Comparison of ENCODE assay signal across 12 cellular contexts in genomic region chr4:13522282-13523104, GRCh38. TPM values are rescaled to one million over a fixed set of nuclear protein-coding genes. Genes with fewer than 3 reads are reported as not detected.
DNase-seq lines count a peak whose midpoint lies in the region; ATAC-seq and TF ChIP-seq lines count a peak whose summit lies in the region.
"Had no signal": no experiment of that assay in that cellular context is flagged by ENCODE, and none has a peak within 500 bp of the region (broad histone marks: within the 10 kb centered on the region; RNA-seq: fewer than 3 reads in every experiment).

No MANE protein-coding gene starts in this region.

- peak overlapping the region; percentile 11 for H3K4me2 ChIP-seq in parathyroid adenoma (ENCODE audit: low read length)

- no peak overlapping the region for H3K9ac ChIP-seq in endodermal cell (ENCODE audit: extremely low read depth, low read length, poor library complexity, severe bottlenecking)
- H3K9ac ChIP-seq in parathyroid adenoma = no peak overlapping the region

- peaks cover 17% of the 10 kb centered on the region for H3K9me3 Mint-ChIP-seq in endodermal cell

- H3K4me1 ChIP-seq in endodermal cell (ENCODE audit: control insufficient read depth, insufficient read depth, low read length) = no peaks in the 10 kb centered on the region
- H3K4me1 ChIP-seq in parathyroid adenoma = no peaks in the 10 kb centered on the region

- H2AFZ ChIP-seq in parathyroid adenoma = no peak overlapping the region

- no peak overlapping the region for H3K27ac Mint-ChIP-seq in endodermal cell

- 82 to 95% methylated on average over 25 to 49 of the region's 49 CpGs for WGBS in endodermal cell (ENCODE audit: insufficient coverage in 1 of 2, insufficient read length in 1 of 2), 2 experiments

- DNase-seq in ELR (ENCODE audit: low read depth) (peak; percentile 33), HL-60 (ENCODE audit: low read depth in 1 of 2, low spot score in 1 of 2) (no peak), endodermal cell (peak; percentile 75), NCI-H1436 treated with DMSO at 0.1 percent for 48 hours (lab: John Stamatoyannopoulos, UW) (no peak), DMS114 treated with DMSO at 0.1 percent for 48 hours (lab: John Stamatoyannopoulos, UW; ENCODE audit: unreplicated experiment) (no peak), NCI-H1694 treated with DMSO at 0.1 percent for 48 hours (lab: John Stamatoyannopoulos, UW) (no peak)
- DNase-seq: effector CD8-positive, alpha-beta T cell; NCI-H2171 treated with DMSO at 0.1 percent for 48 hours; stomach had no signal

- H3K9me3 ChIP-seq in endodermal cell (ENCODE audit: control insufficient read depth, low read length) (peaks cover 6% of the 10 kb centered on the region), parathyroid adenoma (ENCODE audit: control insufficient read depth, low read length) (peaks cover 3% of the 10 kb centered on the region)

- no peak for ATAC-seq in HG03571 (IDR thresholded peaks at IDR 0.05; ENCODE audit: unreplicated experiment)
- ATAC-seq: Panc1 had no signal

- peaks cover 5% of the 10 kb centered on the region for H3K36me3 Mint-ChIP-seq in endodermal cell (ENCODE audit: low read depth)

- no peak overlapping the region for H3K27ac ChIP-seq in HL-60 (replicated peaks)
- no peak overlapping the region for H3K27ac ChIP-seq in endodermal cell (ENCODE audit: low read depth, low read length)
- no peak overlapping the region for H3K27ac ChIP-seq in parathyroid adenoma
- H3K27ac ChIP-seq: stomach had no signal

- no peaks in the 10 kb centered on the region for H3K79me2 ChIP-seq in parathyroid adenoma

- H3K36me3 ChIP-seq in endodermal cell (ENCODE audit: control insufficient read depth, insufficient read depth, low read length) (no peaks in the 10 kb centered on the region), parathyroid adenoma (ENCODE audit: control insufficient read depth, insufficient read depth, low read length) (peaks cover 3% of the 10 kb centered on the region)
- H3K36me3 ChIP-seq: stomach had no signal

- peaks cover 35% of the 10 kb centered on the region for H3K27me3 Mint-ChIP-seq in endodermal cell (ENCODE audit: insufficient read depth)

- no peak for TF ChIP-seq CTCF in HL-60 (IDR thresholded peaks at IDR 0.05; ENCODE audit: insufficient read depth, low read length)
- no peak for TF ChIP-seq CTCF in endodermal cell (conservative IDR thresholded peaks at IDR 0.05)
- no peak for TF ChIP-seq CTCF in parathyroid adenoma (IDR thresholded peaks at IDR 0.05)

- no peak overlapping the region for H3K4me3 Mint-ChIP-seq in endodermal cell

- H3K4me1 Mint-ChIP-seq in endodermal cell = peaks cover 7% of the 10 kb centered on the region

- H3K27me3 ChIP-seq in HL-60 (ENCODE audit: insufficient read depth, poor library complexity, severe bottlenecking) (peaks cover 42% of the 10 kb centered on the region), endodermal cell (ENCODE audit: control insufficient read depth, insufficient read depth, low read length, poor library complexity, severe bottlenecking) (peaks cover 57% of the 10 kb centered on the region), parathyroid adenoma (ENCODE audit: control insufficient read depth, insufficient read depth, low read length) (peaks cover 18% of the 10 kb centered on the region)

- H3K4me3 ChIP-seq in HL-60 (replicated peaks; ENCODE audit: insufficient read depth, low read length) (peak overlapping the region; percentile 18), endodermal cell (ENCODE audit: low read length) (no peak overlapping the region), parathyroid adenoma (ENCODE audit: low read depth, low read length) (no peak overlapping the region)

RNA-seq across cellular contexts. Expression of gene NKX3-2, which starts 21.8 kb away (rescaled TPM):
- total RNA-seq in endodermal cell = 1 to 10 TPM in 1 of 2 donors, under 1 TPM in 1; 0.11 to 1.5 TPM
- polyA plus RNA-seq in endodermal cell (2013, experiment 1 of 2) = 2.2 TPM
- 2.1 TPM for polyA plus RNA-seq in endodermal cell (2013, experiment 2 of 2)

RNA-seq across cellular contexts. Expression of gene RAB28, which starts 38.4 kb away (rescaled TPM):
- total RNA-seq in endodermal cell = 10 to 100 TPM; 24.6 to 25.7 TPM
- polyA plus RNA-seq in endodermal cell (2013, experiment 1 of 2) = 33.4 TPM
- polyA plus RNA-seq in endodermal cell (2013, experiment 2 of 2) = 33.6 TPM

Comparison
In these comparisons a context has a peak if more than half of its experiments do, and no peak if none do; other contexts are left out.
1. DNase-seq: peak in ELR (single experiment) and endodermal cell (single experiment); none in HL-60 (0 of 2), NCI-H1436 treated with DMSO at 0.1 percent for 48 hours (single experiment), DMS114 treated with DMSO at 0.1 percent for 48 hours (single experiment) and NCI-H1694 treated with DMSO at 0.1 percent for 48 hours (single experiment).